In genomic region chr14:22491683-22492483, GRCh38 we compare ENCODE assay signal across 8 cellular contexts.
DNase-seq lines count a peak whose midpoint lies in the region; ATAC-seq, FAIRE-seq and TF ChIP-seq lines count a peak whose summit lies in the region.

No MANE protein-coding gene starts in this region.

- DNase-seq in GM10248 (ENCODE audit: extremely low spot score), result peak; percentile 39
- DNase-seq in small intestine, result no peak
- no peak for DNase-seq in transverse colon
- DNase-seq in NCI-H226, result no peak

- H3K4me3 ChIP-seq in small intestine (ENCODE audit: low read depth in 1 of 2, low read length in 2 of 2) (no peak overlapping the region), transverse colon (no peak overlapping the region)

- peak; percentile 58 for TF ChIP-seq POLR2A in GM19193 (IDR thresholded peaks at IDR 0.05; ENCODE audit: extremely low read depth, insufficient read depth, insufficient read length)
- no peak for TF ChIP-seq POLR2A in transverse colon (IDR thresholded peaks at IDR 0.05)

- H3K27me3 ChIP-seq in small intestine (ENCODE audit: control insufficient read depth in 2 of 2, insufficient read depth in 2 of 2, low read length in 2 of 2) (no peaks in the 10 kb centered on the region), transverse colon (no peaks in the 10 kb centered on the region)

- no peak for TF ChIP-seq EP300 in transverse colon (IDR thresholded peaks at IDR 0.05; ENCODE audit: low read depth)

- no peaks in the 10 kb centered on the region for H3K4me1 ChIP-seq in small intestine (ENCODE audit: control insufficient read depth in 2 of 2, insufficient read depth in 1 of 2, low read depth in 1 of 2, low read length in 1 of 2)
- H3K4me1 ChIP-seq in transverse colon, result no peaks in the 10 kb centered on the region

- TF ChIP-seq CTCF in GM10248 (IDR thresholded peaks at IDR 0.05; ENCODE audit: control extremely low read depth, extremely low read depth, low read depth, missing control alignments), result no peak
- TF ChIP-seq CTCF in transverse colon (IDR thresholded peaks at IDR 0.05), result no peak

- 60 to 89% (median 81%) methylated on average over 10 of the region's 10 CpGs for WGBS in small intestine, 3 donors
- 71 to 77% methylated on average over 3 to 10 of the region's 10 CpGs for WGBS in transverse colon (ENCODE audit: low coverage in 1 of 2), 2 donors

- POLR2A ChIA-PET in GM10248 (lab: Yijun Ruan, JAX), result interaction anchor here (0.7 to 1.4 kb wide), 4 partner anchors 14 to 1226 kb away, joined by 3 to 6 read pairs (median 4); no protein-coding TSS in a partner anchor

- ATAC-seq in HG03558 (IDR thresholded peaks at IDR 0.05; ENCODE audit: extremely low read depth, unreplicated experiment) (peak; percentile 23), esophagus mucosa (peak; percentile 22), GM21423 (IDR thresholded peaks at IDR 0.05; ENCODE audit: unreplicated experiment) (no peak)

- H3K36me3 ChIP-seq in small intestine (ENCODE audit: control insufficient read depth in 2 of 2, insufficient read depth in 2 of 2, low read length in 2 of 2) (no peaks in the 10 kb centered on the region), transverse colon (no peaks in the 10 kb centered on the region)

- intact Hi-C loops in transverse colon (cut with DNase I; ENCODE audit: low total_unique reads), result no loop called here

- no peak for FAIRE-seq in small intestine (lab: Jason Lieb, UNC)

- CTCF ChIA-PET in GM10248 (lab: Yijun Ruan, JAX), result interaction anchor here (0.9 to 6.8 kb wide), 10 partner anchors 9 to 107 kb away, joined by 3 to 86 read pairs (median 5); no protein-coding TSS in a partner anchor

- in situ Hi-C loops in transverse colon (cut with MboI; ENCODE audit: low pct_ligation_motif_present in 1 of 4, low pct_unique_long_range_greater_than_20kb in 1 of 4, low sequenced_read_pairs in 3 of 4), result no loop called here

- H3K27ac ChIP-seq in small intestine (ENCODE audit: low read depth in 1 of 2, low read length in 1 of 2) (no peak overlapping the region), transverse colon (peak overlapping the region in 2 of 4 donors; percentile 15 to 21)

- no peaks in the 10 kb centered on the region for H3K9me3 ChIP-seq in small intestine (ENCODE audit: control insufficient read depth, low read depth)
- H3K9me3 ChIP-seq in transverse colon, result no peaks in the 10 kb centered on the region
